Comparison of ENCODE assay signal across 1 cellular context in genomic region chr7:105013818-105014724, GRCh38.
TF ChIP-seq lines count a peak whose summit lies in the region.

KMT2E (plus strand) TSS chr7:105014205; CDS start chr7:105040953, 26,748 bp downstream.

TF ChIP-seq in K562, 482 proteins besides CTCF, POLR2A, EP300 and RAD21 (continued from another document and continues in another):
- no peak for TF ChIP-seq USF1 (CRISPR knock-in tag; IDR thresholded peaks at IDR 0.05)
- no peak; the same call in 1 of the 2 replicates for TF ChIP-seq BHLHE40 (IDR thresholded peaks at IDR 0.05; ENCODE audit: low read length)
- TF ChIP-seq ZNF311 (CRISPR knock-in tag; IDR thresholded peaks at IDR 0.05) = peak; percentile 58
- TF ChIP-seq ZNF280B (CRISPR knock-in tag; IDR thresholded peaks at IDR 0.05) = no peak
- no peak; a peak in 1 of 4 replicates for TF ChIP-seq ETV6 (IDR thresholded peaks at IDR 0.05; ENCODE audit: borderline replicate concordance in 1 of 2, low read depth in 2 of 2, low read length in 1 of 2)
- no peak for TF ChIP-seq ETV6 (CRISPR knock-in tag; IDR thresholded peaks at IDR 0.05; ENCODE audit: borderline replicate concordance)
- TF ChIP-seq ZNF583 (CRISPR knock-in tag; IDR thresholded peaks at IDR 0.05) = no peak; the same call in 1 of the 2 replicates
- peak; percentile 60; the same call in 1 of the 2 replicates for TF ChIP-seq ZBTB5 (IDR thresholded peaks at IDR 0.05)
- peak; percentile 66 for TF ChIP-seq KLF6 (CRISPR knock-in tag; IDR thresholded peaks at IDR 0.05; ENCODE audit: borderline replicate concordance)
- TF ChIP-seq TEAD4 (IDR thresholded peaks at IDR 0.05; ENCODE audit: low read length) = peak; percentile 48; the same call in 1 of the 2 replicates
- TF ChIP-seq TEAD4 (CRISPR knock-in tag; IDR thresholded peaks at IDR 0.05; ENCODE audit: borderline replicate concordance) = peak; percentile 75; the same call in 1 of the 2 replicates
- no peak; the same call in 1 of the 2 replicates for TF ChIP-seq BACH1 (tag; IDR thresholded peaks at IDR 0.05)
- no peak; the same call in 1 of the 2 replicates for TF ChIP-seq TFAP4 (CRISPR knock-in tag; IDR thresholded peaks at IDR 0.05; ENCODE audit: borderline replicate concordance)
- peak in 1 of 2 experiments; percentile 70; a peak in 1 of 4 replicates for TF ChIP-seq FOXA3 (CRISPR knock-in tag; conservative IDR thresholded peaks at IDR 0.05 in 1 of 2, IDR thresholded peaks at IDR 0.05 in 1 of 2)
- TF ChIP-seq TCFL5 (CRISPR knock-in tag; conservative IDR thresholded peaks at IDR 0.05) = no peak; the same call in 1 of the 2 replicates
- no peak for TF ChIP-seq HMBOX1 (IDR thresholded peaks at IDR 0.05)
- TF ChIP-seq HNRNPK (IDR thresholded peaks at IDR 0.05; ENCODE audit: low read depth, low read length, poor library complexity, severe bottlenecking) = peak; percentile 73
- TF ChIP-seq NFE2L1 (tag; IDR thresholded peaks at IDR 0.05; ENCODE audit: borderline replicate concordance, low read depth) = no peak
- peak; percentile 97 for TF ChIP-seq PHB (CRISPR knock-in tag; IDR thresholded peaks at IDR 0.05)
- no peak for TF ChIP-seq SRSF7 (optimal IDR thresholded peaks at IDR 0.05; ENCODE audit: low read depth, low read length)
- TF ChIP-seq MAFK (IDR thresholded peaks at IDR 0.05; ENCODE audit: low read length) = no peak
- TF ChIP-seq SREBF1 (IDR thresholded peaks at IDR 0.05; ENCODE audit: borderline replicate concordance, low read depth, low read length) = no peak
- TF ChIP-seq CTCFL (IDR thresholded peaks at IDR 0.05; ENCODE audit: borderline replicate concordance, insufficient read depth, low read depth, low read length, poor library complexity, severe bottlenecking) = no peak
- TF ChIP-seq CEBPZ (IDR thresholded peaks at IDR 0.05; ENCODE audit: borderline replicate concordance, low read depth, low read length) = no peak
- no peak for TF ChIP-seq RAD51 (IDR thresholded peaks at IDR 0.05; ENCODE audit: borderline replicate concordance, low read depth)
- TF ChIP-seq ZNF561 (CRISPR knock-in tag; conservative IDR thresholded peaks at IDR 0.05) = no peak; the same call in 1 of the 2 replicates
- no peak for TF ChIP-seq CEBPB (tag; IDR thresholded peaks at IDR 0.05)
- TF ChIP-seq RNF219 (CRISPR knock-in tag; IDR thresholded peaks at IDR 0.05) = no peak
- 0 out of 2 replicates have a peak, but pooled peaks have one; percentile 56 for TF ChIP-seq EHMT2 (IDR thresholded peaks at IDR 0.05)
- no peak; a peak in 1 of 4 replicates for TF ChIP-seq ZNF318 (IDR thresholded peaks at IDR 0.05; ENCODE audit: borderline replicate concordance in 1 of 2, low read depth in 1 of 2)
- no peak for TF ChIP-seq ZFP36 (IDR thresholded peaks at IDR 0.05; ENCODE audit: low read depth, low read length, partially characterized antibody)
